13 cellular contexts compared by ENCODE assay signal in genomic region chr3:149603126-149604074, GRCh38. TPM values are rescaled to one million over a fixed set of nuclear protein-coding genes. Genes with fewer than 3 reads are reported as not detected.
DNase-seq lines count a peak whose midpoint lies in the region; ATAC-seq and FAIRE-seq lines count a peak whose summit lies in the region.
"Had no signal": no experiment of that assay in that cellular context is flagged by ENCODE, and none has a peak within 500 bp of the region (broad histone marks: within the 10 kb centered on the region; RNA-seq: fewer than 3 reads in every experiment).

No MANE protein-coding gene starts in this region.

- no peak for DNase-seq in GM19239 (ENCODE audit: insufficient read length, low spot score)
- peak; percentile 77 for DNase-seq in RPMI7951 (ENCODE audit: low read depth)
- DNase-seq in fibroblast of gingiva (ENCODE audit: low read depth) = peak; percentile 71
- no peak for DNase-seq in left colon
- DNase-seq: cerebellar nuclear complex; DMS153; NCI-H1092; NK-92 treated with Interleukin-12 subunit alpha and Interleukin-12 subunit beta, amount 100 ng/mL, for 24 hours; occipital lobe had no signal

- H3K9ac ChIP-seq in rectal smooth muscle tissue (ENCODE audit: low read length) = no peak overlapping the region

- no peak overlapping the region for H3K4me3 ChIP-seq in rectal smooth muscle tissue (ENCODE audit: low read length)

- peaks cover 22% of the 10 kb centered on the region for H3K4me1 ChIP-seq in rectal smooth muscle tissue (ENCODE audit: control insufficient read depth, insufficient read depth, low read length)

- intact Hi-C loops in left colon (cut with DNase I, micrococcal nuclease) = no loop called here

- FAIRE-seq in GM19239 (lab: Jason Lieb, UNC) = peak; percentile 28

- H3K27me3 ChIP-seq in rectal smooth muscle tissue (ENCODE audit: control insufficient read depth, insufficient read depth, low read length) = no peaks in the 10 kb centered on the region

- ATAC-seq in GM21723 (IDR thresholded peaks at IDR 0.05; ENCODE audit: unreplicated experiment) (no peak), left colon (no peak), HG02623 (IDR thresholded peaks at IDR 0.05; ENCODE audit: unreplicated experiment) (no peak), HG02973 (IDR thresholded peaks at IDR 0.05; ENCODE audit: unreplicated experiment) (no peak)

- H3K27ac ChIP-seq in rectal smooth muscle tissue (ENCODE audit: low read depth, low read length) = peak overlapping the region; percentile 15

- no peaks in the 10 kb centered on the region for H3K36me3 ChIP-seq in rectal smooth muscle tissue (ENCODE audit: control insufficient read depth, insufficient read depth, low read length)

RNA-seq across cellular contexts. Expression of gene WWTR1, which starts 54.4 kb away (rescaled TPM):
- 103 and 107 TPM in 2 replicates for total RNA-seq in RPMI7951 (2014; rRNA removed; shearing (Covaris generic))
- total RNA-seq in left colon = 10 to 100 TPM in 1 of 2 donors, 1 to 10 TPM in 1; 8.4 to 27.2 TPM

Comparison
In these comparisons a context has a peak if more than half of its experiments do, and no peak if none do; other contexts are left out.
1. DNase-seq: peak in RPMI7951 (single experiment) and fibroblast of gingiva (single experiment); none in GM19239 (single experiment) and left colon (0 of 2).